Comparison of ENCODE assay signal across 8 cellular contexts in genomic region chr1:167797005-167797404, GRCh38.
DNase-seq lines count a peak whose midpoint lies in the region; ATAC-seq, FAIRE-seq and TF ChIP-seq lines count a peak whose summit lies in the region.

No MANE protein-coding gene starts in this region.

- intact Hi-C loops in IMR-90 (cut with micrococcal nuclease) (no loop called here), GM12878 (cut with micrococcal nuclease; ENCODE audit: unreplicated experiment) (no loop called here), spleen (cut with DNase I; ENCODE audit: low total_unique reads) (no loop called here)

- H3K9ac ChIP-seq in IMR-90 (ENCODE audit: low read depth, low read length) (no peak overlapping the region), GM12878 (ENCODE audit: control insufficient read depth, insufficient read depth, low read length) (no peak overlapping the region)

- H3K9me1 ChIP-seq in IMR-90 (ENCODE audit: insufficient read depth, low read length): peaks cover 12% of the 10 kb centered on the region

- TF ChIP-seq CTCF in AG09309 (IDR thresholded peaks at IDR 0.05; ENCODE audit: control insufficient read depth, insufficient read depth, low read depth, low read length, missing control alignments) (no peak), IMR-90 (conservative IDR thresholded peaks at IDR 0.05; ENCODE audit: low read depth, low read length) (peak; percentile 22; the same call in 1 of the 2 replicates), GM12878 (IDR thresholded peaks at IDR 0.05 in 2 of 3, conservative IDR thresholded peaks at IDR 0.05 in 1 of 3; ENCODE audit: control insufficient read depth in 2 of 3, extremely low read depth in 1 of 3, insufficient read depth in 1 of 3, low read depth in 3 of 3, low read length in 3 of 3) (no peak), spleen (IDR thresholded peaks at IDR 0.05 in 8 of 11, conservative IDR thresholded peaks at IDR 0.05 in 3 of 11) (no peak)

- CTCF ChIA-PET in IMR-90 (lab: Yijun Ruan, JAX): interaction anchor here (0.6 to 1.9 kb wide), 8 partner anchors 10 to 1833 kb away, joined by 3 to 6 read pairs (median 3); no protein-coding TSS in a partner anchor
- CTCF ChIA-PET in GM12878 (lab: Yijun Ruan, JAX): interaction anchor here (0.7 to 1.7 kb wide), 3 partner anchors 43 to 286 kb away, joined by 3 to 4 read pairs (median 3); no protein-coding TSS in a partner anchor

- in situ Hi-C loops in IMR-90 (cut with MboI; ENCODE audit: low sequenced_read_pairs) (loop anchor here (5.0 kb wide), 1 partner anchor 75 kb away; the partner anchor contains the start of gene MPZL1), GM12878 (cut with MboI) (no loop called here)

- TF ChIP-seq RAD21 in IMR-90 (IDR thresholded peaks at IDR 0.05; ENCODE audit: low read length): peak; percentile 50
- TF ChIP-seq RAD21 in GM12878 (IDR thresholded peaks at IDR 0.05; ENCODE audit: insufficient read depth, low read depth, low read length): no peak

- H2BK15ac ChIP-seq in IMR-90 (ENCODE audit: low read depth, low read length): no peak overlapping the region; the same call in 2 of the 3 replicates

- peak overlapping the region; percentile 30; the same call in 1 of the 2 replicates for H3K23ac ChIP-seq in IMR-90 (ENCODE audit: low read depth, low read length)

- H3K4me3 ChIP-seq in AG09309 (ENCODE audit: control insufficient read depth, low read depth, low read length) (no peak overlapping the region), IMR-90 (ENCODE audit: insufficient read depth, low read depth, low read length) (no peak overlapping the region), GM12878 (no peak overlapping the region), spleen (no peak overlapping the region)

- ATAC-seq in IMR-90 (ENCODE audit: low read depth) (peak; percentile 92), GM12878 (peak; percentile 34; the same call in 1 of the 3 replicates)

- SMC1A ChIA-PET in GM12878 (lab: Charles Lee; ENCODE audit: uncharacterized antibody, unreplicated experiment): interaction anchor here (1.4 kb wide), 1 partner anchor 45 kb away, joined by 3 read pairs; no protein-coding TSS in a partner anchor

- H2BK120ac ChIP-seq in IMR-90 (ENCODE audit: low read depth, low read length): peak overlapping the region; percentile 45

- H3K79me2 ChIP-seq in GM12878 (ENCODE audit: control insufficient read depth, insufficient read depth, low read length): no peaks in the 10 kb centered on the region

- H3K4me1 ChIP-seq in IMR-90 (ENCODE audit: control insufficient read depth, insufficient read depth, low read length) (peaks cover 17% of the 10 kb centered on the region), GM12878 (ENCODE audit: control insufficient read depth, insufficient read depth, low read length) (no peaks in the 10 kb centered on the region), spleen (peaks cover 0 to 21% (median 4%) of the 10 kb centered on the region in 6 donors)

- H3K4ac ChIP-seq in IMR-90 (ENCODE audit: low read depth, low read length): peak overlapping the region; percentile 44

- POLR2A ChIA-PET in IMR-90 (lab: Charles Lee; ENCODE audit: unreplicated experiment): interaction anchor here (0.7 kb wide), 1 partner anchor 83 kb away, joined by 3 read pairs; no protein-coding TSS in a partner anchor
- POLR2A ChIA-PET in GM12878 (lab: Charles Lee): interaction anchor here (0.5 kb wide), 1 partner anchor 41 kb away, joined by 5 read pairs; no protein-coding TSS in a partner anchor

- H2AK9ac ChIP-seq in IMR-90 (replicated peaks; ENCODE audit: low read depth, low read length, poor library complexity): peak overlapping the region; percentile 22

- H4K20me1 ChIP-seq in IMR-90 (ENCODE audit: insufficient read depth, low read length): peaks cover 3% of the 10 kb centered on the region
- H4K20me1 ChIP-seq in GM12878 (ENCODE audit: control insufficient read depth, insufficient read depth): no peaks in the 10 kb centered on the region

- no peaks in the 10 kb centered on the region for H3K9me3 ChIP-seq in IMR-90 (ENCODE audit: control insufficient read depth, insufficient read depth, low read length)
- H3K9me3 ChIP-seq in GM12878 (replicated peaks; ENCODE audit: control insufficient read depth, insufficient read depth, low read length): no peaks in the 10 kb centered on the region; the same call in 2 of the 3 replicates
- H3K9me3 ChIP-seq in spleen: no peaks in the 10 kb centered on the region

- BruUV-seq in IMR-90 (replicated peaks; lab: Mats Ljungman, UMichigan) (no TSS peak), GM12878 (replicated peaks; lab: Mats Ljungman, UMichigan) (no TSS peak)

- H3K56ac ChIP-seq in IMR-90 (ENCODE audit: extremely low read depth, insufficient read depth, low read length): no peak overlapping the region

- no peak for FAIRE-seq in GM12878 (lab: Jason Lieb, UNC)

- RAD21 ChIA-PET in GM12878 (lab: Charles Lee; ENCODE audit: unreplicated experiment): interaction anchor here (0.6 kb wide), 1 partner anchor 206 kb away, joined by 3 read pairs; no protein-coding TSS in a partner anchor

- peak; percentile 53; the same call in 1 of the 2 replicates for TF ChIP-seq POLR2A in IMR-90 (IDR thresholded peaks at IDR 0.05; ENCODE audit: low read depth, low read length)
- no peak for TF ChIP-seq POLR2A in GM12878 (IDR thresholded peaks at IDR 0.05; ENCODE audit: low read depth, low read length)
- no peak for TF ChIP-seq POLR2A in spleen (IDR thresholded peaks at IDR 0.05)

- H3K79me1 ChIP-seq in IMR-90 (ENCODE audit: low read depth in 1 of 2, low read length in 2 of 2): peaks cover 0 to 28% of the 10 kb centered on the region in 2 experiments; a peak in 2 of 4 replicates

- peak overlapping the region; percentile 39 for H2AFZ ChIP-seq in IMR-90 (replicated peaks; ENCODE audit: low read length, poor library complexity)
- H2AFZ ChIP-seq in GM12878 (ENCODE audit: control insufficient read depth, low read depth, low read length): no peak overlapping the region

- H2AK5ac ChIP-seq in IMR-90 (ENCODE audit: low read depth, low read length): 0 out of 2 replicates have a peak overlapping the region, but pooled peaks have one; percentile 2

- peak overlapping the region; percentile 56 for H2BK5ac ChIP-seq in IMR-90 (ENCODE audit: low read depth, low read length, poor library complexity, severe bottlenecking)

- TF ChIP-seq EP300 in GM12878 (IDR thresholded peaks at IDR 0.05; ENCODE audit: borderline replicate concordance in 1 of 2, control insufficient read depth in 1 of 2, low read depth in 2 of 2, low read length in 2 of 2): no peak

- no peak overlapping the region for H4K5ac ChIP-seq in IMR-90 (ENCODE audit: low read depth, low read length)

- H4K8ac ChIP-seq in IMR-90 (ENCODE audit: low read depth in 2 of 2, low read length in 2 of 2): peak overlapping the region in 1 of 2 experiments; percentile 77; a peak in 1 of 4 replicates

- dilution Hi-C loops in IMR-90 (cut with HindIII; ENCODE audit: low sequenced_read_pairs, unreplicated experiment): no loop called here

- H2BK20ac ChIP-seq in IMR-90 (ENCODE audit: low read depth, low read length): 0 out of 2 replicates have a peak overlapping the region, but pooled peaks have one; percentile 38

- H3K4me2 ChIP-seq in IMR-90 (ENCODE audit: low read depth, low read length) (peak overlapping the region; percentile 2), GM12878 (ENCODE audit: control insufficient read depth, insufficient read depth) (no peak overlapping the region)

- H4K91ac ChIP-seq in IMR-90 (ENCODE audit: insufficient read depth, low read depth, low read length): no peak overlapping the region

- H3K27me3 ChIP-seq in IMR-90 (ENCODE audit: control insufficient read depth, insufficient read depth, low read length) (no peaks in the 10 kb centered on the region), GM12878 (replicated peaks in 1 of 2; ENCODE audit: control insufficient read depth in 2 of 2, insufficient read depth in 2 of 2, low read length in 1 of 2) (no peaks in the 10 kb centered on the region), spleen (replicated peaks in 1 of 7) (no peaks in the 10 kb centered on the region)

- H3K36me3 ChIP-seq in IMR-90 (ENCODE audit: control insufficient read depth, insufficient read depth, low read length): 0 out of 2 replicates have a peak, but pooled peaks cover 1% of the 10 kb centered on the region
- H3K36me3 ChIP-seq in GM12878 (ENCODE audit: control insufficient read depth in 2 of 2, insufficient read depth in 2 of 2, low read length in 1 of 2): no peaks in the 10 kb centered on the region
- H3K36me3 ChIP-seq in spleen: no peaks in the 10 kb centered on the region

- H3K18ac ChIP-seq in IMR-90 (ENCODE audit: low read depth, low read length): no peak overlapping the region

- H3K14ac ChIP-seq in IMR-90 (replicated peaks; ENCODE audit: low read depth, low read length): peak overlapping the region; percentile 38

- peak; percentile 97 for DNase-seq in AG09309 (ENCODE audit: low read depth)
- peak; percentile 99 for DNase-seq in IMR-90
- DNase-seq in GM12878 (ENCODE audit: low read depth, low spot score): no peak
- DNase-seq in iris pigment epithelial cell (ENCODE audit: low read depth): peak; percentile 99
- no peak for DNase-seq in spleen
- DNase-seq in NCI-H69 (lab: John Stamatoyannopoulos, UW): no peak
- no peak for DNase-seq in epidermal melanocyte (ENCODE audit: insufficient read length, low spot score)
- DNase-seq in SW 1271 (lab: John Stamatoyannopoulos, UW): no peak

- no CpG with 5 or more reads among the region's 2 CpGs for WGBS in IMR-90 (ENCODE audit: extremely low coverage in 2 of 2, insufficient read length in 1 of 2), 2 experiments
- WGBS in GM12878 (ENCODE audit: insufficient coverage, insufficient replicate concordance, low lambda C conversion rate, missing lambda C conversion rate): 31% methylated on average over 2 of the region's 2 CpGs
- WGBS in spleen, 5 donors: 6 to 15% (median 13%) methylated on average over 2 of the region's 2 CpGs

- H3K27ac ChIP-seq in IMR-90 (ENCODE audit: insufficient read depth, low read length) (peak overlapping the region; percentile 18), GM12878 (ENCODE audit: control insufficient read depth, insufficient read depth) (no peak overlapping the region), spleen (peak overlapping the region in 6 of 8 donors; percentile 5 to 59 (median 40))

TF ChIP-seq in IMR-90, 13 proteins besides CTCF, POLR2A, EP300 and RAD21 (continues in another document):
- TF ChIP-seq BHLHE40 (IDR thresholded peaks at IDR 0.05; ENCODE audit: low read depth, low read length) (peak; percentile 56; the same call in 1 of the 2 replicates), MXI1 (IDR thresholded peaks at IDR 0.05; ENCODE audit: borderline replicate concordance, low read depth, low read length) (peak; percentile 51; the same call in 1 of the 2 replicates), SMC3 (IDR thresholded peaks at IDR 0.05; ENCODE audit: low read depth, low read length) (no peak; the same call in 1 of the 2 replicates)

Comparison
In these comparisons a context has a peak if more than half of its experiments do, and no peak if none do; other contexts are left out.
1. DNase-seq: peak in AG09309 (single experiment), IMR-90 (single experiment) and iris pigment epithelial cell (single experiment); none in GM12878 (single experiment), spleen (single experiment), NCI-H69 (single experiment), epidermal melanocyte (single experiment) and SW 1271 (0 of 2).